ENCODE assay signal across 9 cellular contexts in the genomic region with DNA sequence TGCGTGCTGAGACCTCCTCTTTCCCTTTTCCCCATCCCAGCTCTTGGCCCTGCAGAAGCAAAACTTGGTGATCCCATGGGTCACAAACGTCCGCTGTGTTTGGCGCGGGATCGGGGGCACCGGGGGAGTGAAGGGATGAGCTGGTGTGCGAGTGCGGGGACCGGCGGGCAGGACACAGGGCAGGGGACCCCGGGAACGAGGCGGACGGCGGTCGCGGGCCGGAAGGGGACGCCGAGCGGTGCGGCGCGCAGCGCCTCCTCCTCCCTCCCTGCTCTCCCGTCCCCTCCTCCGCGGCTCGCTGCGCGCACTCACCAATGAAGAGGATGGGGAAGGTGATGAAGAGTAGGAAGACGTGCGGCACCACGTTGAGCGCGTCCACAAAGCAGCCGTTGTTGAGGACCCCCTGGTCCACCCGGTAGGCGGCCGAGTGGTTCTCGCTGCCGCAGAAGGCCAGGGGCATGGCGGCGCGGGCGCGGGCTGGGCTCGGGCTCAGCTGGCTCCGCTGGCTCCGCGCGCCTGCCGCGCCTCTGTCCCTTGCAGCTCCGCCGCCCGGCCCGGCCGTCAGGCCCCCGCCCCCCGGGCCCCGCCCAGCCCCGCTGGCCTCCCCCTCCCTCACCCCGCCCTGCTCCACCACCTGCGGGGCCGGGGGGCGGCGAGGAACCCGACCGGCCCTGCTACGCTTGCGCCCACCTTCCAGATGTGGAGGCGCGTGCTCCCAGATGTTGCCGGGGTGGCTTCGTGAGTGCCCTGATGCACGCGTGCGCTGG. TPM values are rescaled to one million over a fixed set of nuclear protein-coding genes. Genes with fewer than 3 reads are reported as not detected.
DNase-seq lines count a peak whose midpoint lies in the region; ATAC-seq and TF ChIP-seq lines count a peak whose summit lies in the region.
"Had no signal": no experiment of that assay in that cellular context is flagged by ENCODE, and none has a peak within 500 bp of the region (broad histone marks: within the 10 kb centered on the region; RNA-seq: fewer than 3 reads in every experiment).

ABCC8 (minus strand) TSS at position 529 of the 767 bp plus-strand sequence; CDS start at position 460, 69 bp downstream.

- H3K27me3 Mint-ChIP-seq in activated T-cell treated with anti-CD3 and anti-CD28 coated beads, Interleukin-2, amount 50 U/mL, for 72 hours (ENCODE audit: low read depth): peaks cover 68% of the 10 kb centered on the region
- H3K27me3 Mint-ChIP-seq in activated CD8-positive, alpha-beta T cell treated with anti-CD3 and anti-CD28 coated beads for 36 hours: peaks cover 57% of the 10 kb centered on the region
- H3K27me3 Mint-ChIP-seq in type B pancreatic cell: peaks cover 90% of the 10 kb centered on the region

- intact Hi-C loops in activated CD8-positive, alpha-beta T cell treated with anti-CD3 and anti-CD28 coated beads for 36 hours (cut with micrococcal nuclease): no loop called here

- H3K4me1 Mint-ChIP-seq in activated T-cell treated with anti-CD3 and anti-CD28 coated beads, Interleukin-2, amount 50 U/mL, for 72 hours (ENCODE audit: low read depth): peaks cover 8% of the 10 kb centered on the region
- H3K4me1 Mint-ChIP-seq in activated CD8-positive, alpha-beta T cell treated with anti-CD3 and anti-CD28 coated beads for 36 hours (ENCODE audit: low read depth): no peaks in the 10 kb centered on the region
- no peaks in the 10 kb centered on the region for H3K4me1 Mint-ChIP-seq in type B pancreatic cell (ENCODE audit: unreplicated experiment)

- no peak for TF ChIP-seq CTCF in activated CD8-positive, alpha-beta T cell treated with anti-CD3 and anti-CD28 coated beads for 36 hours (IDR thresholded peaks at IDR 0.05)
- no peak for TF ChIP-seq CTCF in type B pancreatic cell (conservative IDR thresholded peaks at IDR 0.05)

- POLR2A ChIA-PET in activated CD8-positive, alpha-beta T cell treated with anti-CD3 and anti-CD28 coated beads for 36 hours (lab: Charles Lee): no interaction called here

- peak in 1 of 2 donors; percentile 3 for DNase-seq in activated T-cell treated with anti-CD3 and anti-CD28 coated beads, Interleukin-2, amount 50 U/mL, for 72 hours
- no peak for DNase-seq in activated T-cell treated with anti-CD3 and anti-CD28 coated beads, Interleukin-2, amount 50 U/mL, for 1 hour
- peak; percentile 20 for DNase-seq in activated CD8-positive, alpha-beta T cell treated with anti-CD3 and anti-CD28 coated beads for 36 hours
- DNase-seq in left kidney (ENCODE audit: low read depth, low spot score) (peak; percentile 63), type B pancreatic cell (ENCODE audit: extremely low spot score, unreplicated experiment) (no peak)
- DNase-seq in activated CD8-positive, alpha-beta memory T cell treated with anti-CD3 and anti-CD28 coated beads, Interleukin-2, amount 50 U/mL, for 48 hours: no peak
- no peak for DNase-seq in activated CD4-positive, CD25-positive, alpha-beta regulatory T cell (lab: John Stamatoyannopoulos, UW)
- DNase-seq: midbrain had no signal

- H3K9me3 Mint-ChIP-seq in activated T-cell treated with anti-CD3 and anti-CD28 coated beads, Interleukin-2, amount 50 U/mL, for 72 hours: no peaks in the 10 kb centered on the region
- H3K9me3 Mint-ChIP-seq in activated CD8-positive, alpha-beta T cell treated with anti-CD3 and anti-CD28 coated beads for 36 hours: no peaks in the 10 kb centered on the region
- H3K9me3 Mint-ChIP-seq in type B pancreatic cell: no peaks in the 10 kb centered on the region

- H3K4me3 Mint-ChIP-seq in activated T-cell treated with anti-CD3 and anti-CD28 coated beads, Interleukin-2, amount 50 U/mL, for 72 hours: peak within 1 kb of the TSS; percentile 58 to 71
- peak within 1 kb of the TSS; percentile 14 for H3K4me3 Mint-ChIP-seq in activated CD8-positive, alpha-beta T cell treated with anti-CD3 and anti-CD28 coated beads for 36 hours
- H3K4me3 Mint-ChIP-seq in type B pancreatic cell: peak within 1 kb of the TSS; percentile 85

- peak in 1 of 2 donors; percentile 24 for ATAC-seq in activated T-cell treated with anti-CD3 and anti-CD28 coated beads, Interleukin-2, amount 50 U/mL, for 72 hours (replicated peaks in 1 of 2)
- peak; percentile 45 for ATAC-seq in activated CD8-positive, alpha-beta T cell treated with anti-CD3 and anti-CD28 coated beads for 36 hours
- no peak for ATAC-seq in GM19452 (IDR thresholded peaks at IDR 0.05; ENCODE audit: unreplicated experiment)

- no peak within 1 kb of the TSS for H3K27ac Mint-ChIP-seq in activated T-cell treated with anti-CD3 and anti-CD28 coated beads, Interleukin-2, amount 50 U/mL, for 72 hours
- no peak within 1 kb of the TSS for H3K27ac Mint-ChIP-seq in activated CD8-positive, alpha-beta T cell treated with anti-CD3 and anti-CD28 coated beads for 36 hours
- H3K27ac Mint-ChIP-seq in type B pancreatic cell: no peak within 1 kb of the TSS

- CTCF ChIA-PET in activated CD8-positive, alpha-beta T cell treated with anti-CD3 and anti-CD28 coated beads for 36 hours (lab: Charles Lee): interaction anchor here (1.1 kb wide), 1 partner anchor 82 kb away, joined by 3 read pairs; no protein-coding TSS in a partner anchor

- H3K36me3 Mint-ChIP-seq in activated T-cell treated with anti-CD3 and anti-CD28 coated beads, Interleukin-2, amount 50 U/mL, for 72 hours (ENCODE audit: insufficient read depth in 2 of 2): no peaks in the 10 kb centered on the region
- no peaks in the 10 kb centered on the region for H3K36me3 Mint-ChIP-seq in activated CD8-positive, alpha-beta T cell treated with anti-CD3 and anti-CD28 coated beads for 36 hours (ENCODE audit: low read depth)
- peaks cover 3% of the 10 kb centered on the region for H3K36me3 Mint-ChIP-seq in type B pancreatic cell

RNA-seq across cellular contexts. Expression of gene ABCC8, which starts in this region (rescaled TPM):
- not detected for total RNA-seq in activated T-cell treated with anti-CD3 and anti-CD28 coated beads, Interleukin-2, amount 50 U/mL, for 72 hours
- total RNA-seq in activated CD8-positive, alpha-beta T cell treated with anti-CD3 and anti-CD28 coated beads for 36 hours: not detected
- 80.5 and 106 TPM in 2 replicates for total RNA-seq in type B pancreatic cell (ENCODE audit: low replicate concordance)

Comparison
In these comparisons a context has a peak if more than half of its experiments do, and no peak if none do; other contexts are left out.
1. RNA of gene ABCC8 (total RNA-seq): 80.5 to 106 TPM in type B pancreatic cell; not detected in activated CD8-positive, alpha-beta T cell treated with anti-CD3 and anti-CD28 coated beads for 36 hours and not detected in activated T-cell treated with anti-CD3 and anti-CD28 coated beads, Interleukin-2, amount 50 U/mL, for 72 hours; every median in the first group is over 10 times any median in the second.
2. Peak in DNase-seq and ATAC-seq in activated CD8-positive, alpha-beta T cell treated with anti-CD3 and anti-CD28 coated beads for 36 hours; RNA of the gene not detected or under 1 TPM.
3. H3K4me3 Mint-ChIP-seq: peak in every context shown above with its lines; median percentile 85 in type B pancreatic cell; 64 in activated T-cell treated with anti-CD3 and anti-CD28 coated beads, Interleukin-2, amount 50 U/mL, for 72 hours; 14 in activated CD8-positive, alpha-beta T cell treated with anti-CD3 and anti-CD28 coated beads for 36 hours.